Comparison of ENCODE assay signal across 1 cellular context in genomic region chr1:3431266-3431665, GRCh38.
TF ChIP-seq lines count a peak whose summit lies in the region.

No MANE protein-coding gene starts in this region.

TF ChIP-seq in K562, 482 proteins besides CTCF, POLR2A, EP300 and RAD21 (continued from another document):
- TF ChIP-seq ZBTB9 (CRISPR knock-in tag; IDR thresholded peaks at IDR 0.05) (no peak), ETV1 (tag; conservative IDR thresholded peaks at IDR 0.05; ENCODE audit: low read depth) (no peak), RBM15 (IDR thresholded peaks at IDR 0.05; ENCODE audit: insufficient read depth, low read length) (no peak)
TF ChIP-seq in K562: peak in this region for 2.
